ENCODE assay signal across 8 cellular contexts in the genomic region with DNA sequence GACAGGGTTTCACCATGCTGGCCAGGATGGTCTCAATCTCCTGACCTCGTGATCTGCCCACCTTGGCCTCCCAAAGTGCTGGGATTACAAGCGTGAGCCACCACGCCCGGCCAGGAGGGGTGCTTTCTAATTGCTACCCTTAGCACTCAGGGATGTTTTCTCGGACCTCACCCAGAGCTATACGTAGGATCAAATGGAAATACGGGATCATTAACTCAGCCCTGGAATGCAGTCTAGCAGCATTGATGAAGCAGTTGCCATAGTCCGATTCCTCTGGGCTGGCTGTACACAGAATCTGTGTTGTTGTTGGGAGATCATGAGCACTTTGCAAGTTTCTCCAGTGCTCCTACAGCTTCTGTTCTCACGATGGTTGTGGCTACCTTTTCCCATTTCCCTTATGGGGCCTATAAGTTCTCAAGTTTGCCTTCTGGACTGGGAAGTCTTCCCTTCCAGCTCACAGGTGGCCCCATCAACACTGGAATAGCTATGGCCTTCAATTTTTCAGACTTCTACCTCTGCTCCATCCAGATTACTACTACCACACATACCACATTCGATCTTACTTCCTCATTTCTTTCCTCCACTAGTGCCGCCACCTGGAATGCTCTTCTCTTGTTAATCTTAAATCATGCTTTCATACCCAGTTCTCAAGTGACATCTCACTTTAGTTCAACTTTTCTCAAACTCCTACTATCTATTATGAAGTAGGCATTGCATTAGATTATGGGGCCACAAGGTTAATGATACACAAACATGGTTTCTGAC. TPM values are rescaled to one million over a fixed set of nuclear protein-coding genes. Genes with fewer than 3 reads are reported as not detected.
DNase-seq lines count a peak whose midpoint lies in the region; ATAC-seq and TF ChIP-seq lines count a peak whose summit lies in the region.

No MANE protein-coding gene starts in this region.

- H3K9me2 ChIP-seq in PC-9 (ENCODE audit: insufficient read depth), result no peaks in the 10 kb centered on the region

- intact Hi-C loops in PC-9 (cut with micrococcal nuclease; ENCODE audit: unreplicated experiment), result no loop called here
- intact Hi-C loops in heart right ventricle (cut with DNase I), result no loop called here
- intact Hi-C loops in mammary epithelial cell (cut with micrococcal nuclease), result no loop called here

- H3K36me3 ChIP-seq in smooth muscle cell (ENCODE audit: low read depth), result no peaks in the 10 kb centered on the region
- no peaks in the 10 kb centered on the region for H3K36me3 ChIP-seq in PC-9 (ENCODE audit: low read depth)
- H3K36me3 ChIP-seq in heart right ventricle, result no peaks in the 10 kb centered on the region
- H3K36me3 ChIP-seq in mammary epithelial cell (ENCODE audit: insufficient read depth, low read length), result no peaks in the 10 kb centered on the region

- H3K4me2 ChIP-seq in smooth muscle cell, result no peak overlapping the region
- no peak overlapping the region for H3K4me2 ChIP-seq in PC-9
- no peak overlapping the region for H3K4me2 ChIP-seq in mammary epithelial cell (ENCODE audit: insufficient read depth, low read depth, low read length)

- H3K4me1 ChIP-seq in smooth muscle cell (ENCODE audit: low read depth), result no peaks in the 10 kb centered on the region
- no peaks in the 10 kb centered on the region for H3K4me1 ChIP-seq in PC-9 (replicated peaks; ENCODE audit: insufficient read depth)
- peaks cover 0 to 6% (median 0%) of the 10 kb centered on the region in 9 donors for H3K4me1 ChIP-seq in heart right ventricle
- no peaks in the 10 kb centered on the region for H3K4me1 ChIP-seq in mammary epithelial cell (ENCODE audit: insufficient read depth, low read length)

- no peaks in the 10 kb centered on the region for H3K9me3 ChIP-seq in smooth muscle cell (replicated peaks; ENCODE audit: low read depth)
- no peaks in the 10 kb centered on the region for H3K9me3 ChIP-seq in PC-9 (ENCODE audit: insufficient read depth, low read depth)
- H3K9me3 ChIP-seq in heart right ventricle, result no peaks in the 10 kb centered on the region
- H3K9me3 ChIP-seq in mammary epithelial cell (replicated peaks; ENCODE audit: insufficient read depth, low read length), result no peaks in the 10 kb centered on the region

- no peaks in the 10 kb centered on the region for H3K27me3 ChIP-seq in smooth muscle cell (ENCODE audit: low read depth)
- no peaks in the 10 kb centered on the region for H3K27me3 ChIP-seq in PC-9 (ENCODE audit: insufficient read depth, low read depth)
- H3K27me3 ChIP-seq in heart right ventricle, result no peaks in the 10 kb centered on the region
- no peaks in the 10 kb centered on the region for H3K27me3 ChIP-seq in mammary epithelial cell (ENCODE audit: insufficient read depth, low read length)

- 85% methylated on average over 11 of the region's 11 CpGs for WGBS in smooth muscle cell (ENCODE audit: low lambda C conversion rate)
- WGBS in heart right ventricle, 2 donors, result 89 to 93% methylated on average over 11 of the region's 11 CpGs
- WGBS in mammary epithelial cell (ENCODE audit: low coverage, missing lambda C conversion rate), result 83% methylated on average over 9 of the region's 11 CpGs

- H3F3A ChIP-seq in smooth muscle cell (ENCODE audit: low read depth) (no peaks in the 10 kb centered on the region), PC-9 (ENCODE audit: insufficient read depth, low read depth) (no peaks in the 10 kb centered on the region)

- no TSS peak for BruUV-seq in PC-9 (replicated peaks; lab: Mats Ljungman, UMichigan)
- BruUV-seq in mammary epithelial cell (replicated peaks; lab: Mats Ljungman, UMichigan), result no TSS peak

- no peak for TF ChIP-seq CTCF in smooth muscle cell (IDR thresholded peaks at IDR 0.05; ENCODE audit: borderline replicate concordance, insufficient read depth, poor library complexity, severe bottlenecking)
- no peak for TF ChIP-seq CTCF in PC-9 (conservative IDR thresholded peaks at IDR 0.05)
- no peak for TF ChIP-seq CTCF in heart right ventricle (IDR thresholded peaks at IDR 0.05)
- TF ChIP-seq CTCF in mammary epithelial cell (conservative IDR thresholded peaks at IDR 0.05 in 1 of 2, IDR thresholded peaks at IDR 0.05 in 1 of 2; ENCODE audit: extremely low read depth in 1 of 2, insufficient read depth in 1 of 2, low read depth in 1 of 2, low read length in 2 of 2), result no peak

- H3K27ac ChIP-seq in smooth muscle cell (ENCODE audit: low read depth) (peak overlapping the region; percentile 26), PC-9 (no peak overlapping the region), heart right ventricle (no peak overlapping the region), mammary epithelial cell (ENCODE audit: insufficient read depth, low read depth, low read length) (no peak overlapping the region)

- in situ Hi-C loops in KBM-7 (cut with MboI; ENCODE audit: low pct_unique_long_range_greater_than_20kb, low sequenced_read_pairs) (no loop called here), mammary epithelial cell (cut with MboI; ENCODE audit: low sequenced_read_pairs in 2 of 2) (no loop called here)

- DNase-seq in KBM-7, result peak; percentile 82
- no peak for DNase-seq in smooth muscle cell (lab: John Stamatoyannopoulos, UW; ENCODE audit: unreplicated experiment)
- no peak for DNase-seq in PC-9
- DNase-seq in heart right ventricle, result no peak
- DNase-seq in mammary epithelial cell, result no peak
- no peak for DNase-seq in stimulated activated CD4-positive, alpha-beta T cell treated with anti-CD3 and anti-CD28 coated beads, Interleukin-12 subunit alpha, Interleukin-12 subunit beta, amount 100 ng/mL, for 4 hours

- POLR2A ChIA-PET in PC-9 (lab: Charles Lee; ENCODE audit: unreplicated experiment), result interaction anchor here (0.6 kb wide), 1 partner anchor 241 kb away, joined by 3 read pairs; the partner anchor contains the start of gene PRCP

- H3K4me3 ChIP-seq in smooth muscle cell (no peak overlapping the region), PC-9 (no peak overlapping the region), heart right ventricle (no peak overlapping the region), mammary epithelial cell (replicated peaks in 1 of 3; ENCODE audit: insufficient read depth in 1 of 3, low read depth in 2 of 3, low read length in 3 of 3) (no peak overlapping the region)

- ATAC-seq in GM19043 (IDR thresholded peaks at IDR 0.05; ENCODE audit: low read depth, unreplicated experiment) (peak; percentile 97), HG02759 (IDR thresholded peaks at IDR 0.05; ENCODE audit: unreplicated experiment) (peak; percentile 94), heart right ventricle (no peak)

- H3K9ac ChIP-seq in smooth muscle cell (ENCODE audit: low read depth), result no peak overlapping the region
- no peak overlapping the region for H3K9ac ChIP-seq in mammary epithelial cell (ENCODE audit: insufficient read depth, low read length)

- no peaks in the 10 kb centered on the region for H3K79me2 ChIP-seq in smooth muscle cell (ENCODE audit: low read depth)
- no peaks in the 10 kb centered on the region for H3K79me2 ChIP-seq in PC-9 (ENCODE audit: low read depth)
- H3K79me2 ChIP-seq in mammary epithelial cell (ENCODE audit: insufficient read depth, low read length), result no peaks in the 10 kb centered on the region

- H4K20me1 ChIP-seq in smooth muscle cell (ENCODE audit: low read depth) (no peaks in the 10 kb centered on the region), PC-9 (ENCODE audit: insufficient read depth) (no peaks in the 10 kb centered on the region), mammary epithelial cell (ENCODE audit: insufficient read depth, low read length) (no peaks in the 10 kb centered on the region)

- H2AFZ ChIP-seq in smooth muscle cell (ENCODE audit: low read depth) (no peak overlapping the region), PC-9 (no peak overlapping the region), mammary epithelial cell (ENCODE audit: low read depth, low read length) (no peak overlapping the region)

- CTCF ChIA-PET in PC-9 (lab: Charles Lee) (no interaction called here), mammary epithelial cell (lab: Charles Lee; ENCODE audit: low non-redundant PET) (no interaction called here)

- dilution Hi-C loops in mammary epithelial cell (cut with HindIII; ENCODE audit: low sequenced_read_pairs), result no loop called here

RNA-seq across cellular contexts. Expression of gene PCF11, which starts 16.1 kb away (rescaled TPM):
- total RNA-seq in smooth muscle cell, result 56.7 and 92.6 TPM in 2 replicates
- polyA plus RNA-seq in smooth muscle cell, result 15.9 and 17.5 TPM in 2 replicates
- 43.1 and 52.9 TPM in 2 replicates for total RNA-seq in PC-9 (2021)
- 10 to 100 TPM; 22.2 to 38.4 (median 28.7) TPM for total RNA-seq in heart right ventricle
- polyA plus RNA-seq in heart right ventricle, result 10 to 100 TPM; 14.7 to 29.3 TPM
- 10 to 100 TPM; 36.3 to 42.9 TPM for total RNA-seq in mammary epithelial cell
- 16.4 TPM for polyA plus RNA-seq in mammary epithelial cell
- polyA minus RNA-seq in mammary epithelial cell, result 12.3 TPM

RNA-seq across cellular contexts. Expression of gene ANKRD42, which starts 52.6 kb away (rescaled TPM):
- 16.4 and 17.8 TPM in 2 replicates for total RNA-seq in smooth muscle cell
- polyA plus RNA-seq in smooth muscle cell, result 10.6 and 16.2 TPM in 2 replicates
- total RNA-seq in PC-9 (2021), result 6.8 and 10.4 TPM in 2 replicates
- 10 to 100 TPM in 1 of 10 donors, 1 to 10 TPM in 9; 3.7 to 10.7 (median 6.4) TPM for total RNA-seq in heart right ventricle
- polyA plus RNA-seq in heart right ventricle, result 1 to 10 TPM; 2.0 to 3.3 TPM
- 10 to 100 TPM in 1 of 2 donors, 1 to 10 TPM in 1; 9.6 to 11.5 TPM for total RNA-seq in mammary epithelial cell
- polyA plus RNA-seq in mammary epithelial cell, result 3.6 TPM
- polyA minus RNA-seq in mammary epithelial cell, result 1.8 TPM

Comparison
In these comparisons a context has a peak if more than half of its experiments do, and no peak if none do; other contexts are left out.
1. ATAC-seq: peak in GM19043 (single experiment) and HG02759 (single experiment); none in heart right ventricle (0 of 8).